ENCODE assay signal across 8 cellular contexts in genomic region chr21:44872568-44873355, GRCh38. TPM values are rescaled to one million over a fixed set of nuclear protein-coding genes. Genes with fewer than 3 reads are reported as not detected.
DNase-seq lines count a peak whose midpoint lies in the region; ATAC-seq and TF ChIP-seq lines count a peak whose summit lies in the region.

No MANE protein-coding gene starts in this region.

- H3K27ac ChIP-seq in SU-DHL-6 (ENCODE audit: low read depth, low read length) = no peak overlapping the region

- TF ChIP-seq CTCF in GM20000 (IDR thresholded peaks at IDR 0.05; ENCODE audit: extremely low read depth, missing control alignments) = no peak
- no peak for TF ChIP-seq CTCF in SU-DHL-6 (IDR thresholded peaks at IDR 0.05; ENCODE audit: insufficient read depth, low read length, poor library complexity, severe bottlenecking)
- TF ChIP-seq CTCF in epithelial cell of proximal tubule (conservative IDR thresholded peaks at IDR 0.05; ENCODE audit: low read depth, low read length) = no peak

- H3K9me3 ChIP-seq in SU-DHL-6 (ENCODE audit: insufficient read depth, low read length) = no peaks in the 10 kb centered on the region
- no peaks in the 10 kb centered on the region for H3K9me3 ChIP-seq in mucosa of stomach (ENCODE audit: control insufficient read depth, low read length)

- peaks cover 19% of the 10 kb centered on the region; the same call in 1 of the 2 replicates for H4K20me1 ChIP-seq in SU-DHL-6 (ENCODE audit: low read depth, low read length)

- H3K4me1 ChIP-seq in mucosa of stomach (ENCODE audit: control insufficient read depth, insufficient read depth, low read length) = peaks cover 52% of the 10 kb centered on the region

- ATAC-seq in GM19328 (IDR thresholded peaks at IDR 0.05; ENCODE audit: unreplicated experiment) = no peak

- peaks cover 47% of the 10 kb centered on the region; the same call in 1 of the 2 replicates for H3K79me2 ChIP-seq in SU-DHL-6 (ENCODE audit: insufficient read depth, low read length)

- H3F3A ChIP-seq in SU-DHL-6 (ENCODE audit: insufficient read depth) = no peaks in the 10 kb centered on the region

- peak; percentile 51 for DNase-seq in AG08396 (ENCODE audit: low spot score)
- peak; percentile 51 for DNase-seq in GM20000 (ENCODE audit: low spot score)
- DNase-seq in epithelial cell of proximal tubule (ENCODE audit: low read depth) = no peak
- DNase-seq in NCI-H510A (lab: John Stamatoyannopoulos, UW) = no peak
- DNase-seq in AG20443 (ENCODE audit: low spot score) = no peak

- H3K9ac ChIP-seq in SU-DHL-6 (ENCODE audit: low read length) = peak overlapping the region; percentile 63
- H3K9ac ChIP-seq in mucosa of stomach (ENCODE audit: low read length) = peak overlapping the region; percentile 87

- H3K4me3 ChIP-seq in SU-DHL-6 (ENCODE audit: insufficient read depth, low read length, poor library complexity, severe bottlenecking) (peak overlapping the region; percentile 86), epithelial cell of proximal tubule (ENCODE audit: low read depth, low read length) (peak overlapping the region; percentile 94), mucosa of stomach (ENCODE audit: low read length) (peak overlapping the region; percentile 92)

- H3K4me2 ChIP-seq in SU-DHL-6 (ENCODE audit: low read depth, low read length, poor library complexity, severe bottlenecking) = peak overlapping the region; percentile 72

- no peak overlapping the region for H2AFZ ChIP-seq in SU-DHL-6 (ENCODE audit: low read depth, low read length, severe bottlenecking)

- H3K36me3 ChIP-seq in SU-DHL-6 (ENCODE audit: low read length) = no peaks in the 10 kb centered on the region
- no peaks in the 10 kb centered on the region for H3K36me3 ChIP-seq in mucosa of stomach (ENCODE audit: control insufficient read depth, insufficient read depth, low read length)

- H3K9me2 ChIP-seq in SU-DHL-6 (replicated peaks; ENCODE audit: insufficient read depth, low read length) = no peaks in the 10 kb centered on the region

- no peaks in the 10 kb centered on the region for H3K27me3 ChIP-seq in SU-DHL-6 (ENCODE audit: low read length)
- H3K27me3 ChIP-seq in mucosa of stomach (ENCODE audit: control insufficient read depth, insufficient read depth, low read length) = no peaks in the 10 kb centered on the region

RNA-seq across cellular contexts. Expression of gene PTTG1IP, which starts 0.7 kb away (rescaled TPM):
- 311 and 421 TPM in 2 replicates for total RNA-seq in epithelial cell of proximal tubule

RNA-seq across cellular contexts. Expression of gene ITGB2, which starts 47.9 kb away (rescaled TPM):
- 3.0 and 3.5 TPM in 2 replicates for total RNA-seq in epithelial cell of proximal tubule

RNA-seq across cellular contexts. Expression of gene SUMO3, which starts 54.9 kb away (rescaled TPM):
- 58.7 and 86.0 TPM in 2 replicates for total RNA-seq in epithelial cell of proximal tubule

Comparison
In these comparisons a context has a peak if more than half of its experiments do, and no peak if none do; other contexts are left out.
1. DNase-seq: peak in AG08396 (single experiment) and GM20000 (single experiment); none in epithelial cell of proximal tubule (single experiment), NCI-H510A (single experiment) and AG20443 (single experiment).
2. Peak in every context shown above with its lines, with median percentiles within 50 percentile points of each other: H3K4me3 ChIP-seq.